Comparison of ENCODE assay signal across 9 cellular contexts in the genomic region with DNA sequence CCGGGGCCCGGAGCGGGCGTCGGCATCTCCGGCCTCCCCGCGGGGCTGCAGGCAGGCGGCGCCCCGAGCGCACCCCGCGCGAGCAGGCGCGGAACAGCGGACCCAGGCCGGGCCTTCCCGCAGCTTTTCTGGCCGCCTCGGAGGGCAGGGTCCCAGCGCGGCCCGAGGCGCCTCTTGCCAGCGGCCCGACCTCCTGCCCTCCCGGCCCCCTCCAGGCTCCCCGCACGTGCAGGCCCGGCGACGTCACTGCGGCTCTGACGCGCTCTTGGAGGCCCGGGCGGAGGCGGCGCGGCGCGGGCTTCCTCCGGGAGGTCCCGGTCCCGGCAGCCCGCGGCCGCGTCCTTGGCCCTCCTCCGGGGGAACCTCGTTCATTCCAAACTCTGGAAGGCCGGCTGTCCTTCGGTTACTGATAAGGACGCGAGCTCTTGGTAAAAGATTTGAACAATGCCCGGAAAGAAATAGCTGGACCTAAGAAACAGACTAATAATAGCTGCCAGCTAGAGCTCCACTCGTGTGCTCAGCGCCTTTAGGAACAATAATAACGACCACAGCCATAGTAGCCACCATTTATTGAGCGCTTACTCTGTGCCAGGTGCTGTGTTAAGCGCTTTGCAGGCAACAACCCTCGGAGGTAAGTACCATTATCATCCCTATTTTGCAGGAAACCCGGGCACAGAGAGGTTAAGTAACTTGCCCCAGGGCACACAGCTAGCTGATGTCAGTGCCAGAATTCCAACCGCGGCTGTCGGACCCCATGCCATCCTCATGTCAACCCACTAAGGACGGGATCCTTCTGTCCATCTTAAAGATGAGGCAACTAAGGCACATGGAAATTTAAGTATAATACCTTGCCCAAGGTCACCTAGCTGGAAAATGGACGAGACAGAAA. TPM values are rescaled to one million over a fixed set of nuclear protein-coding genes. Genes with fewer than 3 reads are reported as not detected.
A peak's percentile ranks its signal among the peaks of the same experiment; 100 is the strongest.
DNase-seq lines count a peak whose midpoint lies in the region; ATAC-seq and TF ChIP-seq lines count a peak whose summit lies in the region.
"Had no signal": no experiment of that assay in that cellular context is flagged by ENCODE, and none has a peak within 500 bp of the region (broad histone marks: within the 10 kb centered on the region; RNA-seq: fewer than 3 reads in every experiment).

No MANE protein-coding gene starts in this region.

- POLR2A ChIA-PET in activated CD4-positive, alpha-beta T cell treated with anti-CD3 and anti-CD28 coated beads for 36 hours (lab: Charles Lee) = no interaction called here

- WGBS in liver = 2% methylated on average over 70 of the region's 70 CpGs

- H3K27me3 ChIP-seq in DOHH2 (ENCODE audit: control insufficient read depth, low read length) (peaks cover 34% of the 10 kb centered on the region), MG63 (no peaks in the 10 kb centered on the region), colonic mucosa (peaks cover 11% of the 10 kb centered on the region), liver (ENCODE audit: control insufficient read depth in 4 of 4, insufficient read depth in 4 of 4, low read length in 3 of 4) (peaks cover 0 to 7% (median 1%) of the 10 kb centered on the region in 4 donors)

- TF ChIP-seq CTCF in DOHH2 (IDR thresholded peaks at IDR 0.05; ENCODE audit: low read depth, low read length, poor library complexity, severe bottlenecking) (no peak), colonic mucosa (IDR thresholded peaks at IDR 0.05) (no peak), liver (IDR thresholded peaks at IDR 0.05; ENCODE audit: low read depth, low read length, missing input control) (no peak)

- H3K79me2 ChIP-seq in DOHH2 (ENCODE audit: control insufficient read depth, low read length) = no peaks in the 10 kb centered on the region

- DNase-seq in MG63 (peak; percentile 74), colonic mucosa (peak; percentile 63)
- peak; percentile 83 for DNase-seq in activated CD4-positive, alpha-beta T cell treated with anti-CD3 and anti-CD28 coated beads for 36 hours
- DNase-seq in stimulated activated CD4-positive, alpha-beta T cell treated with anti-CD3 and anti-CD28 coated beads, Interleukin-4, amount 100 ng/mL, for 24 hours = peak; percentile 63

- H3K9ac ChIP-seq in colonic mucosa (ENCODE audit: low read depth in 2 of 2, low read length in 2 of 2) = peak overlapping the region in 1 of 2 donors; percentile 50
- H3K9ac ChIP-seq in liver (ENCODE audit: low read depth in 1 of 2, low read length in 2 of 2) = no peak overlapping the region

- H3K9me2 ChIP-seq in DOHH2 (replicated peaks; ENCODE audit: control insufficient read depth, low read length) = no peaks in the 10 kb centered on the region

- peak overlapping the region; percentile 66 for H3K27ac Mint-ChIP-seq in activated CD4-positive, alpha-beta T cell treated with anti-CD3 and anti-CD28 coated beads for 36 hours

- ATAC-seq in activated CD4-positive, alpha-beta T cell treated with anti-CD3 and anti-CD28 coated beads for 36 hours = peak; percentile 37
- ATAC-seq in HG02798 (IDR thresholded peaks at IDR 0.05; ENCODE audit: poor library complexity, unreplicated experiment) = no peak
- no peak for ATAC-seq in HG02840 (IDR thresholded peaks at IDR 0.05; ENCODE audit: low FRiP score, unreplicated experiment)

- TF ChIP-seq RAD21 in liver (IDR thresholded peaks at IDR 0.05) = no peak

- H4K20me1 ChIP-seq in DOHH2 (ENCODE audit: control insufficient read depth, insufficient read depth, low read depth, low read length) = no peaks in the 10 kb centered on the region

- H3K27ac ChIP-seq in DOHH2 (ENCODE audit: low read depth, low read length) = no peak overlapping the region
- H3K27ac ChIP-seq in colonic mucosa = peak overlapping the region; percentile 61
- peak overlapping the region; percentile 53 to 74 for H3K27ac ChIP-seq in liver (ENCODE audit: low read depth in 1 of 2, low read length in 2 of 2)

- no peaks in the 10 kb centered on the region for H3K36me3 Mint-ChIP-seq in activated CD4-positive, alpha-beta T cell treated with anti-CD3 and anti-CD28 coated beads for 36 hours (ENCODE audit: low read depth)

- peaks cover 20% of the 10 kb centered on the region for H3K4me1 ChIP-seq in DOHH2 (ENCODE audit: control insufficient read depth, low read length)
- H3K4me1 ChIP-seq in colonic mucosa = peaks cover 16% of the 10 kb centered on the region
- H3K4me1 ChIP-seq in liver (ENCODE audit: control insufficient read depth in 4 of 4, insufficient read depth in 4 of 4, low read length in 3 of 4) = peaks cover 4 to 30% (median 15%) of the 10 kb centered on the region in 4 donors

- CTCF ChIA-PET in activated CD4-positive, alpha-beta T cell treated with anti-CD3 and anti-CD28 coated beads for 36 hours (lab: Charles Lee) = interaction anchor here (0.6 to 10.5 kb wide), 32 partner anchors 10 to 396 kb away, joined by 3 to 230 read pairs (median 4); a partner anchor contains a TSS

- no peaks in the 10 kb centered on the region for H3K9me3 Mint-ChIP-seq in activated CD4-positive, alpha-beta T cell treated with anti-CD3 and anti-CD28 coated beads for 36 hours (ENCODE audit: low read depth)

- H3K9me3 ChIP-seq in DOHH2 (ENCODE audit: control insufficient read depth, insufficient read depth, low read length) (no peaks in the 10 kb centered on the region), MG63 (peaks cover 3% of the 10 kb centered on the region; the same call in 1 of the 2 replicates), colonic mucosa (no peaks in the 10 kb centered on the region), liver (ENCODE audit: control insufficient read depth in 4 of 4, low read length in 3 of 4) (peaks cover 0 to 5% (median 1%) of the 10 kb centered on the region in 4 donors)

- H3F3A ChIP-seq in DOHH2 (ENCODE audit: control insufficient read depth, insufficient read depth) = no peaks in the 10 kb centered on the region; the same call in 1 of the 2 replicates

- H3K4me3 ChIP-seq in DOHH2 (ENCODE audit: low read length) (peak overlapping the region; percentile 57), MG63 (peak overlapping the region; percentile 45), colonic mucosa (peak overlapping the region; percentile 50), liver (ENCODE audit: low read depth in 1 of 3, low read length in 3 of 3) (peak overlapping the region in 2 of 3 donors; percentile 14 to 46)

- H3K4me2 ChIP-seq in DOHH2 (ENCODE audit: low read length) = peak overlapping the region; percentile 58

- peaks cover 36% of the 10 kb centered on the region for H3K4me1 Mint-ChIP-seq in activated CD4-positive, alpha-beta T cell treated with anti-CD3 and anti-CD28 coated beads for 36 hours

- intact Hi-C loops in activated CD4-positive, alpha-beta T cell treated with anti-CD3 and anti-CD28 coated beads for 36 hours (cut with DNase I, micrococcal nuclease) = loop anchor here (2.0 to 5.0 kb wide), 6 partner anchors 116 to 392 kb away; a partner anchor contains a TSS
- intact Hi-C loops in colonic mucosa (cut with DNase I) = loop anchor here (5.0 to 10.0 kb wide), 2 partner anchors 114 to 129 kb away; a partner anchor contains a TSS

- peak overlapping the region; percentile 74 for H3K4me3 Mint-ChIP-seq in activated CD4-positive, alpha-beta T cell treated with anti-CD3 and anti-CD28 coated beads for 36 hours

- H3K36me3 ChIP-seq in DOHH2 (ENCODE audit: control insufficient read depth, low read length) = no peaks in the 10 kb centered on the region
- H3K36me3 ChIP-seq in MG63 = no peaks in the 10 kb centered on the region
- no peaks in the 10 kb centered on the region for H3K36me3 ChIP-seq in colonic mucosa
- H3K36me3 ChIP-seq in liver (ENCODE audit: control insufficient read depth in 4 of 4, insufficient read depth in 3 of 4, low read depth in 1 of 4, low read length in 3 of 4) = no peaks in the 10 kb centered on the region

- H3K27me3 Mint-ChIP-seq in activated CD4-positive, alpha-beta T cell treated with anti-CD3 and anti-CD28 coated beads for 36 hours = peaks cover 11% of the 10 kb centered on the region

TF ChIP-seq in liver, 16 proteins besides CTCF, POLR2A, EP300 and RAD21:
- TF ChIP-seq NR2F2 (IDR thresholded peaks at IDR 0.05) = no peak
- TF ChIP-seq JUND (IDR thresholded peaks at IDR 0.05) = no peak
- TF ChIP-seq, protein P1, sequence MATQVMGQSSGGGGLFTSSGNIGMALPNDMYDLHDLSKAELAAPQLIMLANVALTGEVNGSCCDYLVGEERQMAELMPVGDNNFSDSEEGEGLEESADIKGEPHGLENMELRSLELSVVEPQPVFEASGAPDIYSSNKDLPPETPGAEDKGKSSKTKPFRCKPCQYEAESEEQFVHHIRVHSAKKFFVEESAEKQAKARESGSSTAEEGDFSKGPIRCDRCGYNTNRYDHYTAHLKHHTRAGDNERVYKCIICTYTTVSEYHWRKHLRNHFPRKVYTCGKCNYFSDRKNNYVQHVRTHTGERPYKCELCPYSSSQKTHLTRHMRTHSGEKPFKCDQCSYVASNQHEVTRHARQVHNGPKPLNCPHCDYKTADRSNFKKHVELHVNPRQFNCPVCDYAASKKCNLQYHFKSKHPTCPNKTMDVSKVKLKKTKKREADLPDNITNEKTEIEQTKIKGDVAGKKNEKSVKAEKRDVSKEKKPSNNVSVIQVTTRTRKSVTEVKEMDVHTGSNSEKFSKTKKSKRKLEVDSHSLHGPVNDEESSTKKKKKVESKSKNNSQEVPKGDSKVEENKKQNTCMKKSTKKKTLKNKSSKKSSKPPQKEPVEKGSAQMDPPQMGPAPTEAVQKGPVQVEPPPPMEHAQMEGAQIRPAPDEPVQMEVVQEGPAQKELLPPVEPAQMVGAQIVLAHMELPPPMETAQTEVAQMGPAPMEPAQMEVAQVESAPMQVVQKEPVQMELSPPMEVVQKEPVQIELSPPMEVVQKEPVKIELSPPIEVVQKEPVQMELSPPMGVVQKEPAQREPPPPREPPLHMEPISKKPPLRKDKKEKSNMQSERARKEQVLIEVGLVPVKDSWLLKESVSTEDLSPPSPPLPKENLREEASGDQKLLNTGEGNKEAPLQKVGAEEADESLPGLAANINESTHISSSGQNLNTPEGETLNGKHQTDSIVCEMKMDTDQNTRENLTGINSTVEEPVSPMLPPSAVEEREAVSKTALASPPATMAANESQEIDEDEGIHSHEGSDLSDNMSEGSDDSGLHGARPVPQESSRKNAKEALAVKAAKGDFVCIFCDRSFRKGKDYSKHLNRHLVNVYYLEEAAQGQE (IDR thresholded peaks at IDR 0.05) = no peak
- no peak for TF ChIP-seq FOXA2 (IDR thresholded peaks at IDR 0.05)
- TF ChIP-seq HNF4A (conservative IDR thresholded peaks at IDR 0.05) = no peak
- no peak for TF ChIP-seq YY1 (IDR thresholded peaks at IDR 0.05)

RNA-seq across cellular contexts. Expression of a gene that starts 39.1 kb away (rescaled TPM):
- total RNA-seq in MG63 (2014; rRNA removed; shearing (Covaris generic); ENCODE audit: low replicate concordance) = 2.5 and 12.5 TPM in 2 replicates
- under 1 TPM in 1 of 2 experiments, not detected in 1; 0.19 TPM for total RNA-seq in activated CD4-positive, alpha-beta T cell treated with anti-CD3 and anti-CD28 coated beads for 36 hours
- total RNA-seq in colonic mucosa (100 to 1,000 TPM; 143 to 150 TPM), liver (1 to 10 TPM in 1 of 2 donors, under 1 TPM in 1; 0.17 to 1.3 TPM)
- polyA plus RNA-seq in liver = under 1 TPM; 0.14 to 0.50 TPM
- total RNA-seq: T-helper 1 cell treated with Interleukin-12 subunit alpha and Interleukin-12 subunit beta and Interleukin-4 antibody, amounts not matched to agents 30 ng/mL and 1 ng/mL, for 36 hours had no signal

Comparison
In these comparisons a context has a peak if more than half of its experiments do, and no peak if none do; other contexts are left out.
1. RNA of a gene that starts 39.1 kb away (total RNA-seq): 143 to 150 TPM in colonic mucosa; 2.5 to 12.5 TPM in MG63, 0.17 to 1.3 TPM in liver and 0.19 TPM in activated CD4-positive, alpha-beta T cell treated with anti-CD3 and anti-CD28 coated beads for 36 hours; every median in the first group is over 10 times any median in the second.
2. Peak in every context shown above with its lines, with median percentiles within 50 percentile points of each other: H3K4me3 ChIP-seq and DNase-seq.